Comparison of ENCODE assay signal across 31 cellular contexts in genomic region chr4:103052779-103053178, GRCh38. TPM values are rescaled to one million over a fixed set of nuclear protein-coding genes. Genes with fewer than 3 reads are reported as not detected.
"Had no signal": no experiment of that assay in that cellular context is flagged by ENCODE, and none has a peak within 500 bp of the region (broad histone marks: within the 10 kb centered on the region; RNA-seq: fewer than 3 reads in every experiment).

No MANE protein-coding gene starts in this region.

- ATAC-seq: activated CD8-positive, alpha-beta T cell treated with anti-CD3 and anti-CD28 coated beads for 36 hours; activated naive CD4-positive, alpha-beta T cell treated with anti-CD3 and anti-CD28 coated beads, Interleukin-2, amount 50 U/mL, for 72 hours; activated T-cell treated with anti-CD3 and anti-CD28 coated beads, Interleukin-2, amount 50 U/mL, for 4 hours; activated T-cell treated with anti-CD3 and anti-CD28 coated beads, Interleukin-2, amount 50 U/mL, for 72 hours; activated T-helper 17 cell treated with anti-CD3 and anti-CD28 coated beads, Interleukin-2, amount 50 U/mL, for 72 hours; body of pancreas had no signal

- DNase-seq: activated B cell treated with CpG ODN at 0.5 μM for 24 hours; activated CD4-positive, alpha-beta memory T cell treated with anti-CD3 and anti-CD28 coated beads for 36 hours; activated CD4-positive, alpha-beta T cell treated with anti-CD3 and anti-CD28 coated beads for 4 hours; activated CD4-positive, alpha-beta T cell treated with anti-CD3 and anti-CD28 coated beads, Interleukin-2, amount 10 ng/mL, durations not matched to agents 24 days and 14 days; activated CD4-positive, alpha-beta T cell treated with anti-CD3 and anti-CD28 coated beads, Interleukin-2, amount 50 U/mL, for 1 hour; activated CD4-positive, alpha-beta T cell treated with anti-CD3 and anti-CD28 coated beads, Interleukin-2, amount 50 U/mL, for 4 hours; activated CD4-positive, CD25-positive, alpha-beta regulatory T cell treated with anti-CD3 and anti-CD28 coated beads, Interleukin-2, amount 50 U/mL, for 72 hours; activated CD8-positive, alpha-beta memory T cell treated with anti-CD3 and anti-CD28 coated beads, Interleukin-2, amount 50 U/mL, for 4 hours; activated CD8-positive, alpha-beta T cell treated with anti-CD3 and anti-CD28 coated beads for 36 hours; activated effector memory CD4-positive, alpha-beta T cell treated with anti-CD3 and anti-CD28 coated beads, Interleukin-2, amount 50 U/mL, for 16 hours; activated gamma-delta T cell treated with Interleukin-2 at 50 U/mL for 16 hours; activated naive CD4-positive, alpha-beta T cell; activated naive CD4-positive, alpha-beta T cell treated with anti-CD3 and anti-CD28 coated beads for 36 hours; activated naive CD4-positive, alpha-beta T cell treated with anti-CD3 and anti-CD28 coated beads, Interleukin-2, amount 50 U/mL, for 16 hours; activated naive CD8-positive, alpha-beta T cell treated with anti-CD3 and anti-CD28 coated beads for 36 hours; activated T-cell treated with anti-CD3 and anti-CD28 coated beads for 4 hours; activated T-cell treated with anti-CD3 and anti-CD28 coated beads, Interleukin-2, amount 50 U/mL, for 1 hour; activated T-cell treated with anti-CD3 and anti-CD28 coated beads, Interleukin-2, amount 50 U/mL, for 4 hours; activated T-cell treated with anti-CD3 and anti-CD28 coated beads, Interleukin-2, amount 50 U/mL, for 72 hours; adrenal gland; amniotic stem cell; aorta; body of pancreas; brain microvascular endothelial cell; central memory CD4-positive, alpha-beta T cell; T-helper 1 cell; T-helper 2 cell; T-helper 9 cell had no signal

- H3K4me3 ChIP-seq: adrenal gland, body of pancreas, breast epithelium had no signal

RNA-seq across cellular contexts. Expression of gene SLC9B1, which starts 33.3 kb away (rescaled TPM):
- total RNA-seq: body of pancreas had no signal
